ENCODE assay signal across 1 cellular context in the genomic region with DNA sequence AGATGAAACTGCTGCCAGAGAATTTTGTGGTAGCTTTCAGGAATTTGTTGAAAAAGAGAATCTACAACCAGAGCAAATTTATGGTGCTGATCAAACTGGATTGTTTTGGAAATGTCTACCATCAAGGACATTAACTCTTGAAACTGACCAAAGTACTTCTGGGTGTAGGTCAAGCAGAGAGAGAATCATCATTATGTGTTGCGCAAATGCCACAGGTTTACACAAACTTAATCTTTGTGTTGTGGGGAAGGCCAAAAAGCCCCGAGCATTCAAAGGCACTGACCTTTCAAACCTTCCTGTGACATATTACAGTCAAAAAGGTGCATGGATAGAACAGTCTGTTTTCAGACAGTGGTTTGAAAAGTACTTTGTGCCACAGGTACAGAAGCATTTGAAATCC.
TF ChIP-seq lines count a peak whose summit lies in the region.

No MANE protein-coding gene starts in this region.

TF ChIP-seq in HepG2, 621 proteins besides CTCF, POLR2A, EP300 and RAD21 (continued from another document and continues in another):
- TF ChIP-seq FOSL1 (CRISPR knock-in tag; IDR thresholded peaks at IDR 0.05; ENCODE audit: borderline replicate concordance): no peak
- TF ChIP-seq, protein P1, sequence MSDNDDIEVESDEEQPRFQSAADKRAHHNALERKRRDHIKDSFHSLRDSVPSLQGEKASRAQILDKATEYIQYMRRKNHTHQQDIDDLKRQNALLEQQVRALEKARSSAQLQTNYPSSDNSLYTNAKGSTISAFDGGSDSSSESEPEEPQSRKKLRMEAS (IDR thresholded peaks at IDR 0.05): 0 out of 2 replicates have a peak, but pooled peaks have one; percentile 34
- no peak for TF ChIP-seq NFYB (CRISPR knock-in tag; IDR thresholded peaks at IDR 0.05)
- TF ChIP-seq ZNF430 (CRISPR knock-in tag; IDR thresholded peaks at IDR 0.05): no peak
- no peak for TF ChIP-seq ERF (CRISPR knock-in tag; IDR thresholded peaks at IDR 0.05)
- peak; percentile 34; the same call in 1 of the 2 replicates for TF ChIP-seq ZFX (CRISPR knock-in tag; IDR thresholded peaks at IDR 0.05; ENCODE audit: low read depth)
- no peak for TF ChIP-seq ZNF230 (CRISPR knock-in tag; IDR thresholded peaks at IDR 0.05)
- TF ChIP-seq, protein P2, sequence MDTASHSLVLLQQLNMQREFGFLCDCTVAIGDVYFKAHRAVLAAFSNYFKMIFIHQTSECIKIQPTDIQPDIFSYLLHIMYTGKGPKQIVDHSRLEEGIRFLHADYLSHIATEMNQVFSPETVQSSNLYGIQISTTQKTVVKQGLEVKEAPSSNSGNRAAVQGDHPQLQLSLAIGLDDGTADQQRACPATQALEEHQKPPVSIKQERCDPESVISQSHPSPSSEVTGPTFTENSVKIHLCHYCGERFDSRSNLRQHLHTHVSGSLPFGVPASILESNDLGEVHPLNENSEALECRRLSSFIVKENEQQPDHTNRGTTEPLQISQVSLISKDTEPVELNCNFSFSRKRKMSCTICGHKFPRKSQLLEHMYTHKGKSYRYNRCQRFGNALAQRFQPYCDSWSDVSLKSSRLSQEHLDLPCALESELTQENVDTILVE (CRISPR knock-in tag; IDR thresholded peaks at IDR 0.05): peak; percentile 21; the same call in 1 of the 2 replicates
- TF ChIP-seq ISL2 (CRISPR knock-in tag; IDR thresholded peaks at IDR 0.05): peak; percentile 71
- 0 out of 2 replicates have a peak, but pooled peaks have one; percentile 21 for TF ChIP-seq HHEX (CRISPR knock-in tag; IDR thresholded peaks at IDR 0.05)
- TF ChIP-seq TAF15 (IDR thresholded peaks at IDR 0.05; ENCODE audit: low read depth, low read length, poor library complexity, severe bottlenecking): no peak
- TF ChIP-seq ZFP62 (CRISPR knock-in tag; IDR thresholded peaks at IDR 0.05): no peak
- TF ChIP-seq HIC2 (CRISPR knock-in tag; IDR thresholded peaks at IDR 0.05; ENCODE audit: low read depth): no peak
- no peak for TF ChIP-seq ZNF251 (CRISPR knock-in tag; IDR thresholded peaks at IDR 0.05)
- TF ChIP-seq MIXL1 (CRISPR knock-in tag; IDR thresholded peaks at IDR 0.05): peak; percentile 65
- no peak for TF ChIP-seq ZBTB2 (CRISPR knock-in tag; IDR thresholded peaks at IDR 0.05; ENCODE audit: low read depth)
- TF ChIP-seq TEAD3 (CRISPR knock-in tag; optimal IDR thresholded peaks at IDR 0.05; ENCODE audit: borderline replicate concordance): peak; percentile 62
- no peak for TF ChIP-seq LRRFIP1 (CRISPR knock-in tag; conservative IDR thresholded peaks at IDR 0.05)
- no peak for TF ChIP-seq XRCC5 (optimal IDR thresholded peaks at IDR 0.05; ENCODE audit: low read length)
- TF ChIP-seq ZNF484 (CRISPR knock-in tag; IDR thresholded peaks at IDR 0.05; ENCODE audit: borderline replicate concordance, low read depth): no peak
- peak; percentile 45; the same call in 1 of the 2 replicates for TF ChIP-seq TCF7 (IDR thresholded peaks at IDR 0.05; ENCODE audit: low read depth)
- TF ChIP-seq PTBP1 (IDR thresholded peaks at IDR 0.05; ENCODE audit: low read depth, low read length, poor library complexity, severe bottlenecking): no peak
- TF ChIP-seq MLLT10 (CRISPR knock-in tag; IDR thresholded peaks at IDR 0.05): no peak
- TF ChIP-seq HNRNPH1 (optimal IDR thresholded peaks at IDR 0.05; ENCODE audit: low read depth, low read length): no peak
- no peak for TF ChIP-seq PRDM10 (CRISPR knock-in tag; IDR thresholded peaks at IDR 0.05; ENCODE audit: low read depth)
- no peak for TF ChIP-seq ZNF562 (CRISPR knock-in tag; IDR thresholded peaks at IDR 0.05; ENCODE audit: borderline replicate concordance)
- TF ChIP-seq ZSCAN12 (CRISPR knock-in tag; IDR thresholded peaks at IDR 0.05): no peak
- no peak for TF ChIP-seq SCMH1 (CRISPR knock-in tag; IDR thresholded peaks at IDR 0.05; ENCODE audit: borderline replicate concordance)
- TF ChIP-seq, protein P3, sequence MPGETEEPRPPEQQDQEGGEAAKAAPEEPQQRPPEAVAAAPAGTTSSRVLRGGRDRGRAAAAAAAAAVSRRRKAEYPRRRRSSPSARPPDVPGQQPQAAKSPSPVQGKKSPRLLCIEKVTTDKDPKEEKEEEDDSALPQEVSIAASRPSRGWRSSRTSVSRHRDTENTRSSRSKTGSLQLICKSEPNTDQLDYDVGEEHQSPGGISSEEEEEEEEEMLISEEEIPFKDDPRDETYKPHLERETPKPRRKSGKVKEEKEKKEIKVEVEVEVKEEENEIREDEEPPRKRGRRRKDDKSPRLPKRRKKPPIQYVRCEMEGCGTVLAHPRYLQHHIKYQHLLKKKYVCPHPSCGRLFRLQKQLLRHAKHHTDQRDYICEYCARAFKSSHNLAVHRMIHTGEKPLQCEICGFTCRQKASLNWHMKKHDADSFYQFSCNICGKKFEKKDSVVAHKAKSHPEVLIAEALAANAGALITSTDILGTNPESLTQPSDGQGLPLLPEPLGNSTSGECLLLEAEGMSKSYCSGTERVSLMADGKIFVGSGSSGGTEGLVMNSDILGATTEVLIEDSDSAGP (CRISPR knock-in tag; IDR thresholded peaks at IDR 0.05; ENCODE audit: borderline replicate concordance): 0 out of 2 replicates have a peak, but pooled peaks have one; percentile 13
- peak; percentile 90 for TF ChIP-seq FOXP4 (CRISPR knock-in tag; IDR thresholded peaks at IDR 0.05)
- TF ChIP-seq ZNF362 (CRISPR knock-in tag; IDR thresholded peaks at IDR 0.05; ENCODE audit: borderline replicate concordance): no peak
- TF ChIP-seq SETDB1 (CRISPR knock-in tag; IDR thresholded peaks at IDR 0.05; ENCODE audit: borderline replicate concordance): 0 out of 2 replicates have a peak, but pooled peaks have one; percentile 51
- no peak for TF ChIP-seq MTA1 (CRISPR knock-in tag; IDR thresholded peaks at IDR 0.05; ENCODE audit: borderline replicate concordance)
- no peak for TF ChIP-seq ZNF333 (CRISPR knock-in tag; IDR thresholded peaks at IDR 0.05; ENCODE audit: borderline replicate concordance)
- 0 out of 2 replicates have a peak, but pooled peaks have one; percentile 35 for TF ChIP-seq ZMYM2 (CRISPR knock-in tag; IDR thresholded peaks at IDR 0.05)
- TF ChIP-seq, protein P4, sequence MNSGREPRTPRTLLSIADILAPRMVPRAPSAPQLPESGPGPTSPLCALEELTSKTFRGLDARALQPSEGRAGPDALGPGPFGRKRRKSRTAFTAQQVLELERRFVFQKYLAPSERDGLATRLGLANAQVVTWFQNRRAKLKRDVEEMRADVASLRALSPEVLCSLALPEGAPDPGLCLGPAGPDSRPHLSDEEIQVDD (CRISPR knock-in tag; IDR thresholded peaks at IDR 0.05; ENCODE audit: borderline replicate concordance): no peak
- TF ChIP-seq ZNF224 (CRISPR knock-in tag; IDR thresholded peaks at IDR 0.05): no peak
- no peak for TF ChIP-seq SIX4 (CRISPR knock-in tag; IDR thresholded peaks at IDR 0.05)
- TF ChIP-seq TRAFD1 (CRISPR knock-in tag; IDR thresholded peaks at IDR 0.05; ENCODE audit: borderline replicate concordance): no peak
- TF ChIP-seq ZNF629 (CRISPR knock-in tag; conservative IDR thresholded peaks at IDR 0.05): no peak
- TF ChIP-seq MTA3 (CRISPR knock-in tag; IDR thresholded peaks at IDR 0.05): no peak
